Comparison of ENCODE assay signal across 3 cellular contexts in the genomic region with DNA sequence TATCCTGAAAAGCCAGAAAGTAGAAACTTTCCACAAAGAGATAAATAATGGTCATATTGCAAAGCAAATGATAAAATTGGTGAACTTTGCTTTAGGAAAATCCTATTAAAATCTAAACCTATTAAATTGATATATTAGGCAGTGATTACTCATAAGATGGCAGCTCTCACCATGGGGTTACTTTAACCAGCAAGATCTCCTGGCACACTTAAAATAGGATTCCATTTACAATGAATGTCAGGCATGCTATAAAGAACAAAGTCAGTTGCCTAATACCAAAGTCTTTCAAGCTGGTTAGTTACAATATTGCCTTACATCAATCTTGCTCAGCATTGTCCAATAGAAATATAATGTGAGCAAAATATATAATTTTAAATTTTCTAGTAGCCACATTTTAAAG.
"Had no signal": no experiment of that assay in that cellular context is flagged by ENCODE, and none has a peak within 500 bp of the region (broad histone marks: within the 10 kb centered on the region; RNA-seq: fewer than 3 reads in every experiment).

No MANE protein-coding gene starts in this region.

- H3K4me3 ChIP-seq: GM12878 had no signal

- DNase-seq: GDM1, GF-D8 had no signal
